In the genomic region with DNA sequence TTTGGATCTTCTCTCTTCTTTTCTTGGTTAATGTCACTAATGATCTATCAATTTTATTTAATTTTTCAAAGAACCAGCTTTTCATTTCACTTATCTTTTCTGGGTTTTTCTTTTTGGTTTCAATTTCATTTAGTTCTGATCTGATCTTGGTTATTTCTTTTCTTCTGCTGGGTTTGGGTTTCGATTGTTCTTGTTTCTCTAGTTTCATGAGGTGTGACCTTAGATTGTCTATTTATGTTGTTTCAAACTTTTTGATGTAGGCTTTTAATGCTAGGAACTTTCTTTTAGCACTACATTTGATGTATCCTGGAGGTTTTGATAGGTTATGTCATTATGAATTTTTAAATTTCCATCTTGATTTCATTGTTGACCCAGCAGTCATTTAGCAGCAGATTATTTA, we compare ENCODE assay signal across 25 cellular contexts.
"Had no signal": no experiment of that assay in that cellular context is flagged by ENCODE, and none has a peak within 500 bp of the region (broad histone marks: within the 10 kb centered on the region; RNA-seq: fewer than 3 reads in every experiment).

No MANE protein-coding gene starts in this region.

- H3K4me1 Mint-ChIP-seq: mesothelial cell of epicardium, naive B cell had no signal

- H3K36me3 Mint-ChIP-seq: mesothelial cell of epicardium, naive B cell had no signal

- H3K36me3 ChIP-seq: esophagus squamous epithelium, heart right ventricle, left lung, lower lobe of right lung had no signal

- ATAC-seq: esophagus mucosa, foreskin keratinocyte, heart right ventricle, left cardiac atrium, left lung, left ventricle myocardium superior, lower lobe of right lung, mucosa of descending colon had no signal

- H3K27ac Mint-ChIP-seq: mesothelial cell of epicardium, naive B cell had no signal

- H3K4me3 ChIP-seq: coronary artery, dorsolateral prefrontal cortex, esophagus squamous epithelium, heart right ventricle, left lung, lower lobe of right lung, mucosa of descending colon had no signal

- DNase-seq: dermis blood vessel endothelial cell; dorsolateral prefrontal cortex; effector CD4-positive, alpha-beta T cell; effector memory CD4-positive, alpha-beta T cell; erythroblast; esophagus squamous epithelium; foreskin keratinocyte; glutamatergic neuron; head of caudate nucleus; heart right ventricle; hippocampal formation; left cardiac atrium; left lung; left ventricle myocardium superior; lower lobe of right lung; mesenchymal stem cell; mucosa of descending colon; naive B cell had no signal

- H3K4me3 Mint-ChIP-seq: mesothelial cell of epicardium, naive B cell had no signal

- H3K27me3 ChIP-seq: dorsolateral prefrontal cortex, esophagus squamous epithelium, foreskin keratinocyte, heart right ventricle, left lung had no signal

- FAIRE-seq: colon, frontal cortex, islet of Langerhans had no signal

- H3K4me1 ChIP-seq: esophagus squamous epithelium, foreskin keratinocyte, heart right ventricle, left lung, lower lobe of right lung had no signal

- H3K27ac ChIP-seq: coronary artery, dorsolateral prefrontal cortex, epithelial cell of prostate, esophagus squamous epithelium, foreskin keratinocyte, heart right ventricle, left lung, lower lobe of right lung had no signal

- H3K9me3 ChIP-seq: esophagus squamous epithelium, mucosa of descending colon had no signal
